In genomic region chr6:118771253-118771652, GRCh38 we compare ENCODE assay signal across 19 cellular contexts.
"Had no signal": no experiment of that assay in that cellular context is flagged by ENCODE, and none has a peak within 500 bp of the region (broad histone marks: within the 10 kb centered on the region; RNA-seq: fewer than 3 reads in every experiment).

No MANE protein-coding gene starts in this region.

- DNase-seq: activated CD4-positive, alpha-beta T cell treated with anti-CD3 and anti-CD28 coated beads, Interleukin-2, amount 50 U/mL, for 1 hour; activated CD4-positive, CD25-positive, alpha-beta regulatory T cell treated with anti-CD3 and anti-CD28 coated beads, Interleukin-2, amount 50 U/mL, for 72 hours; amniotic stem cell; caudate nucleus; dorsolateral prefrontal cortex; foreskin melanocyte; glutamatergic neuron; hippocampal formation; midbrain; nucleus accumbens; stimulated activated CD4-positive, alpha-beta T cell treated with anti-CD3 and anti-CD28 coated beads, Interleukin-2, amount 100 ng/mL, for 24 hours; stimulated activated naive CD8-positive, alpha-beta T cell treated with anti-CD3 and anti-CD28 coated beads, Interleukin-15, amount 100 ng/mL, for 72 hours; T-helper 2 cell had no signal

- H3K9me3 ChIP-seq: prostate gland, right atrium auricular region, suprapubic skin, vagina had no signal

- H3K4me1 ChIP-seq: prostate gland, right atrium auricular region had no signal

- ATAC-seq: stimulated activated naive CD8-positive, alpha-beta T cell treated with anti-CD3 and anti-CD28 coated beads, Interleukin-15, amount 100 ng/mL, for 72 hours had no signal

- H3K27me3 ChIP-seq: dorsolateral prefrontal cortex, right atrium auricular region, suprapubic skin, vagina had no signal

- H3K36me3 ChIP-seq: prostate gland, right atrium auricular region, suprapubic skin, vagina had no signal

- H3K4me3 ChIP-seq: dorsolateral prefrontal cortex, prostate gland, right atrium auricular region, suprapubic skin, vagina had no signal

- H3K27ac ChIP-seq: dorsolateral prefrontal cortex, epithelial cell of prostate, prostate gland, right atrium auricular region, suprapubic skin, vagina, VCaP had no signal
